Comparison of ENCODE assay signal across 8 cellular contexts in the genomic region with DNA sequence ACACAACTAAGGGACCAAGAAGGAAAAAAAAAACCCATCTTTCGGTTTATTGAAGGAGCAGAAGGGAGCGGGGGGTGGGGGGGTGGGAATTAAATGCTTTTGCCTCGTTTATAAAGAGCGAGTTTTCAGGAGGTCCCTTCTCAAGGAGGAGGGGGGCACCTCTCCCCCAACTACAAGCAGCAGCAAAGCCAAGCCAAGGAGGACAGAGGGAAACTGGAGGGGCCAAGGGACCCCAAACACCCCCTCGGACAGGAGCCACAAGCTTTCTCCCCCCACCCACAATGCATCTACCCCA. TPM values are rescaled to one million over a fixed set of nuclear protein-coding genes. Genes with fewer than 3 reads are reported as not detected.
DNase-seq lines count a peak whose midpoint lies in the region; ATAC-seq, FAIRE-seq and TF ChIP-seq lines count a peak whose summit lies in the region.

No MANE protein-coding gene starts in this region.

- no peak overlapping the region for H3K27ac ChIP-seq in CD8-positive, alpha-beta memory T cell (ENCODE audit: low read depth, low read length)
- H3K27ac ChIP-seq in OCI-LY3 (ENCODE audit: low read length) (no peak overlapping the region), neural progenitor cell (no peak overlapping the region)

- no peak overlapping the region for H3K9ac ChIP-seq in OCI-LY3 (ENCODE audit: low read length)
- H3K9ac ChIP-seq in neural progenitor cell: no peak overlapping the region

- peak overlapping the region; percentile 49 for H3K4me2 ChIP-seq in OCI-LY3 (ENCODE audit: low read length)
- H3K4me2 ChIP-seq in neural progenitor cell: no peak overlapping the region

- H3K27me3 Mint-ChIP-seq in CD8-positive, alpha-beta memory T cell: peaks cover 4 to 8% of the 10 kb centered on the region in 2 donors
- H3K27me3 Mint-ChIP-seq in chondrocyte (ENCODE audit: low read depth) (no peaks in the 10 kb centered on the region), neural progenitor cell (ENCODE audit: insufficient read depth, low read depth) (peaks cover 15% of the 10 kb centered on the region)

- H3K27me3 ChIP-seq in CD8-positive, alpha-beta memory T cell (ENCODE audit: insufficient read depth, low read length, poor library complexity, severe bottlenecking): peaks cover under 1% of the 10 kb centered on the region
- H3K27me3 ChIP-seq in OCI-LY3 (ENCODE audit: low read depth, low read length) (no peaks in the 10 kb centered on the region), neural progenitor cell (no peaks in the 10 kb centered on the region)

- no peak overlapping the region for H3K4me3 ChIP-seq in CD8-positive, alpha-beta memory T cell (ENCODE audit: low read length)
- H3K4me3 ChIP-seq in OCI-LY3 (ENCODE audit: low read length) (peak overlapping the region; percentile 54), neural progenitor cell (no peak overlapping the region)

- no peak for FAIRE-seq in RCC 7860 (lab: Jason Lieb, UNC)

- peak overlapping the region in 7 of 8 donors; percentile 46 to 91 (median 73) for H3K27ac Mint-ChIP-seq in CD8-positive, alpha-beta memory T cell
- peak overlapping the region; percentile 50 for H3K27ac Mint-ChIP-seq in chondrocyte (ENCODE audit: unreplicated experiment)
- H3K27ac Mint-ChIP-seq in neural progenitor cell: no peak overlapping the region

- H2AFZ ChIP-seq in OCI-LY3 (ENCODE audit: low read depth, low read length) (no peak overlapping the region), neural progenitor cell (replicated peaks) (no peak overlapping the region)

- H3K9me3 Mint-ChIP-seq in CD8-positive, alpha-beta memory T cell: no peaks in the 10 kb centered on the region
- H3K9me3 Mint-ChIP-seq in chondrocyte (ENCODE audit: low read depth): no peaks in the 10 kb centered on the region
- H3K9me3 Mint-ChIP-seq in neural progenitor cell: no peaks in the 10 kb centered on the region

- H4K20me1 ChIP-seq in OCI-LY3 (ENCODE audit: insufficient read depth, low read length) (no peaks in the 10 kb centered on the region), neural progenitor cell (ENCODE audit: low read depth) (peaks cover 27% of the 10 kb centered on the region)

- TF ChIP-seq CTCF in OCI-LY3 (IDR thresholded peaks at IDR 0.05; ENCODE audit: low read depth, low read length) (no peak), chondrocyte (IDR thresholded peaks at IDR 0.05) (peak; percentile 74), neural progenitor cell (IDR thresholded peaks at IDR 0.05) (peak; percentile 2)

- POLR2A ChIA-PET in CD8-positive, alpha-beta memory T cell (lab: Charles Lee): no interaction called here

- H3K36me3 ChIP-seq in CD8-positive, alpha-beta memory T cell (ENCODE audit: insufficient read depth, low read length): no peaks in the 10 kb centered on the region
- H3K36me3 ChIP-seq in OCI-LY3 (replicated peaks; ENCODE audit: low read depth, low read length) (peaks cover 11% of the 10 kb centered on the region), neural progenitor cell (no peaks in the 10 kb centered on the region)

- H3K79me2 ChIP-seq in OCI-LY3 (ENCODE audit: low read length) (peaks cover 21% of the 10 kb centered on the region), neural progenitor cell (ENCODE audit: low read depth) (peaks cover 21% of the 10 kb centered on the region)

- H3K4me3 Mint-ChIP-seq in CD8-positive, alpha-beta memory T cell: peak overlapping the region; percentile 67 to 87 (median 77)
- H3K4me3 Mint-ChIP-seq in chondrocyte (ENCODE audit: unreplicated experiment) (peak overlapping the region; percentile 64), neural progenitor cell (peak overlapping the region; percentile 84)

- H3K36me3 Mint-ChIP-seq in CD8-positive, alpha-beta memory T cell: peaks cover 0 to 16% (median 4%) of the 10 kb centered on the region in 3 donors
- H3K36me3 Mint-ChIP-seq in chondrocyte (ENCODE audit: low read depth): peaks cover 3% of the 10 kb centered on the region
- H3K36me3 Mint-ChIP-seq in neural progenitor cell: peaks cover 4% of the 10 kb centered on the region

- H3K4me1 Mint-ChIP-seq in CD8-positive, alpha-beta memory T cell: peaks cover 16 to 36% (median 22%) of the 10 kb centered on the region in 3 donors
- H3K4me1 Mint-ChIP-seq in chondrocyte (ENCODE audit: low read depth) (peaks cover 23% of the 10 kb centered on the region), neural progenitor cell (peaks cover 34% of the 10 kb centered on the region)

- peaks cover 34% of the 10 kb centered on the region for H3K4me1 ChIP-seq in CD8-positive, alpha-beta memory T cell (ENCODE audit: insufficient read depth, low read length)
- H3K4me1 ChIP-seq in OCI-LY3 (ENCODE audit: low read length) (peaks cover 36% of the 10 kb centered on the region), neural progenitor cell (peaks cover 21% of the 10 kb centered on the region)

- CTCF ChIA-PET in CD8-positive, alpha-beta memory T cell (lab: Charles Lee): interaction anchor here (0.7 to 1.8 kb wide), 5 partner anchors 9 to 134 kb away, joined by 3 to 14 read pairs (median 5); a partner anchor contains a TSS

- no peaks in the 10 kb centered on the region for H3K9me3 ChIP-seq in CD8-positive, alpha-beta memory T cell (ENCODE audit: low read length)
- H3K9me3 ChIP-seq in OCI-LY3 (ENCODE audit: insufficient read depth, low read length) (no peaks in the 10 kb centered on the region), neural progenitor cell (ENCODE audit: low read depth) (no peaks in the 10 kb centered on the region)

- DNase-seq in CD8-positive, alpha-beta memory T cell: no peak
- DNase-seq in chondrocyte (ENCODE audit: low spot score) (no peak), neural progenitor cell (ENCODE audit: low spot score) (no peak), RKO (ENCODE audit: low spot score) (no peak), RCC 7860 (ENCODE audit: low spot score) (no peak)
- no peak for DNase-seq in activated CD8-positive, alpha-beta memory T cell treated with anti-CD3 and anti-CD28 coated beads, Interleukin-2, amount 50 U/mL, for 4 hours

- ATAC-seq in GM21423 (IDR thresholded peaks at IDR 0.05; ENCODE audit: unreplicated experiment): no peak

- peaks cover 47% of the 10 kb centered on the region for H3F3A ChIP-seq in neural progenitor cell (ENCODE audit: low read depth)

RNA-seq across cellular contexts. Expression of a gene that starts 2.4 kb away (rescaled TPM):
- total RNA-seq in CD8-positive, alpha-beta memory T cell: 10 to 100 TPM; 17.9 to 18.6 TPM
- 8.5 TPM for polyA plus RNA-seq in CD8-positive, alpha-beta memory T cell
- total RNA-seq in chondrocyte (24.9 to 30.5 TPM (median 28.6 TPM) in 3 replicates), neural progenitor cell (ENCODE audit: low replicate concordance) (9.8 and 34.5 TPM in 2 replicates)

RNA-seq across cellular contexts. Expression of a gene that starts 18.9 kb away (rescaled TPM):
- 1 to 10 TPM; 4.9 to 5.8 TPM for total RNA-seq in CD8-positive, alpha-beta memory T cell
- 0.46 TPM for polyA plus RNA-seq in CD8-positive, alpha-beta memory T cell
- total RNA-seq in chondrocyte (11.9 to 13.1 TPM (median 12.5 TPM) in 3 replicates), neural progenitor cell (ENCODE audit: low replicate concordance) (0.07 and 1.9 TPM in 2 replicates)

RNA-seq across cellular contexts. Expression of a gene that starts 19.4 kb away (rescaled TPM):
- under 1 TPM; 0.59 to 0.62 TPM for total RNA-seq in CD8-positive, alpha-beta memory T cell
- polyA plus RNA-seq in CD8-positive, alpha-beta memory T cell: not detected
- total RNA-seq in chondrocyte: not detected in 3 replicates
- 7.3 and 8.4 TPM in 2 replicates for total RNA-seq in neural progenitor cell (ENCODE audit: low replicate concordance)

RNA-seq across cellular contexts. Expression of a gene that starts 20.6 kb away (rescaled TPM):
- 100 to 1,000 TPM; 116 to 119 TPM for total RNA-seq in CD8-positive, alpha-beta memory T cell
- polyA plus RNA-seq in CD8-positive, alpha-beta memory T cell: 17.5 TPM
- total RNA-seq in chondrocyte: 56.5 to 63.3 TPM (median 58.0 TPM) in 3 replicates
- total RNA-seq in neural progenitor cell (ENCODE audit: low replicate concordance): 38.3 and 65.7 TPM in 2 replicates

RNA-seq across cellular contexts. Expression of a gene that starts 31.0 kb away (rescaled TPM):
- total RNA-seq in CD8-positive, alpha-beta memory T cell: not detected
- polyA plus RNA-seq in CD8-positive, alpha-beta memory T cell: not detected
- total RNA-seq in chondrocyte (not detected in 3 replicates), neural progenitor cell (ENCODE audit: low replicate concordance) (not detected in 2 replicates)
